22 cellular contexts compared by ENCODE assay signal in the genomic region with DNA sequence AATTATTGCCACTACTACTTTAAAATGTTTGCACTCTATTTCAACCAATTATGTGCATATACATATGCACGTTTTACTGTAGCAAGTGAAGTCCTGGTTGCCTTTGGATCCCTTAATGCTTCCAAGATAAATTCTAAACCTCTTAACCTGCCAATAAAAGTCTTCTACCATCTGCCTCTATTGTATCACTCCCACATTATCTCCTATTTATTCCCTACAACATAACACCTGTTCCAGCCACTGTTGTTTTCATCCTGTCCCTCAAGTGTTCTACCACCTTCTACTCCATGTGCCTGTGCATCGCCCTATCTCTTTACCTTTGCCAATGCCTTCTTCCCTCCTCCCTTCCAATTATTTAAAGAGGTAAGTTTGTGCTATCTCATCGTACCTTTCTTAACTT.
"Had no signal": no experiment of that assay in that cellular context is flagged by ENCODE, and none has a peak within 500 bp of the region (broad histone marks: within the 10 kb centered on the region; RNA-seq: fewer than 3 reads in every experiment).

No MANE protein-coding gene starts in this region.

- H3K36me3 ChIP-seq: esophagus muscularis mucosa, gastroesophageal sphincter, heart left ventricle, left lung, thyroid gland had no signal

- H3K27ac Mint-ChIP-seq: activated CD4-positive, alpha-beta memory T cell treated with anti-CD3 and anti-CD28 coated beads for 36 hours; activated naive CD8-positive, alpha-beta T cell treated with anti-CD3 and anti-CD28 coated beads for 36 hours; activated T-helper 17 cell treated with anti-CD3 and anti-CD28 coated beads, Interleukin-2, amount 50 U/mL, for 72 hours; nephron; WTC11 had no signal

- H3K9me3 Mint-ChIP-seq: activated naive CD8-positive, alpha-beta T cell treated with anti-CD3 and anti-CD28 coated beads for 36 hours; nephron had no signal

- H3K36me3 Mint-ChIP-seq: activated CD4-positive, alpha-beta memory T cell treated with anti-CD3 and anti-CD28 coated beads for 36 hours; activated naive CD8-positive, alpha-beta T cell treated with anti-CD3 and anti-CD28 coated beads for 36 hours; WTC11 had no signal

- H3K27me3 Mint-ChIP-seq: activated CD4-positive, alpha-beta memory T cell treated with anti-CD3 and anti-CD28 coated beads for 36 hours; activated naive CD8-positive, alpha-beta T cell treated with anti-CD3 and anti-CD28 coated beads for 36 hours; activated T-helper 17 cell treated with anti-CD3 and anti-CD28 coated beads, Interleukin-2, amount 50 U/mL, for 72 hours had no signal

- H3K4me1 Mint-ChIP-seq: activated naive CD8-positive, alpha-beta T cell treated with anti-CD3 and anti-CD28 coated beads for 36 hours; activated T-helper 17 cell treated with anti-CD3 and anti-CD28 coated beads, Interleukin-2, amount 50 U/mL, for 72 hours; nephron; WTC11 had no signal

- H3K9me3 ChIP-seq: gastroesophageal sphincter, left lung, thyroid gland had no signal

- H3K4me1 ChIP-seq: esophagus muscularis mucosa, gastroesophageal sphincter, heart left ventricle, left lung had no signal

- H3K4me3 Mint-ChIP-seq: activated CD4-positive, alpha-beta memory T cell treated with anti-CD3 and anti-CD28 coated beads for 36 hours; activated naive CD8-positive, alpha-beta T cell treated with anti-CD3 and anti-CD28 coated beads for 36 hours; activated T-helper 17 cell treated with anti-CD3 and anti-CD28 coated beads, Interleukin-2, amount 50 U/mL, for 72 hours; nephron; WTC11 had no signal

- H3K27ac ChIP-seq: esophagus muscularis mucosa, gastroesophageal sphincter, heart left ventricle, left lung, thyroid gland had no signal

- ATAC-seq: activated T-helper 17 cell treated with anti-CD3 and anti-CD28 coated beads, Interleukin-2, amount 50 U/mL, for 72 hours; gastroesophageal sphincter; heart left ventricle; left lung; WTC11 had no signal

- DNase-seq: activated CD4-positive, alpha-beta memory T cell treated with anti-CD3 and anti-CD28 coated beads for 36 hours; activated CD4-positive, alpha-beta T cell treated with anti-CD3 and anti-CD28 coated beads for 4 hours; activated naive CD4-positive, alpha-beta T cell; activated naive CD8-positive, alpha-beta T cell treated with anti-CD3 and anti-CD28 coated beads for 36 hours; activated T-cell treated with anti-CD3 and anti-CD28 coated beads for 4 hours; amniotic stem cell; dermis blood vessel endothelial cell; effector memory CD4-positive, alpha-beta T cell; heart left ventricle; left lung; midbrain; occipital lobe; posterior cingulate gyrus; retina; stimulated activated CD4-positive, alpha-beta T cell treated with anti-CD3 and anti-CD28 coated beads, Interleukin-1b, Interleukin-23, amount 100 ng/mL, for 48 hours; stimulated activated naive CD4-positive, alpha-beta T cell treated with Interleukin-2 at 50 U/mL for 16 hours; thyroid gland had no signal

- H3K4me3 ChIP-seq: esophagus muscularis mucosa, gastroesophageal sphincter, heart left ventricle, left lung, thyroid gland had no signal
